33 cellular contexts compared by ENCODE assay signal in the genomic region with DNA sequence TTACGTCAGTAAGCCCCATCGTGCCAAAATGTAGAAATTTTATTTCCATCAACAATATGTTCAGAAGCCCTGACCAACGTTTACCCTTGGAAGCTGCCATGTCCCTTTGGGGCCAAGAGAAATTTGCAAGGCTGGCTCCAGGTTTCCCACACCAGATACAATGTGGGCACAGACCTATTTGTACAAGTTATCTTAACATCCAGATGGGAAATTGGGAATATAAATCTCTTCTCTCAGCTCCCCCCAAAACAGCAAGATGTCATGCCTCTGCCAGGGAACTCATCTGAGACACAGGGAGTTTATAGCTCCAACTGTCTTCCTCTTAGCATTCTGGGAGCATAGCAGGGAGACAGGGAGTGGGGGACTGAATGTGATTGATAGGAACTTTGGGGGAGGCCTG. TPM values are rescaled to one million over a fixed set of nuclear protein-coding genes. Genes with fewer than 3 reads are reported as not detected.
"Had no signal": no experiment of that assay in that cellular context is flagged by ENCODE, and none has a peak within 500 bp of the region (broad histone marks: within the 10 kb centered on the region; RNA-seq: fewer than 3 reads in every experiment).

No MANE protein-coding gene starts in this region.

- H3K36me3 Mint-ChIP-seq: activated naive CD8-positive, alpha-beta T cell treated with anti-CD3 and anti-CD28 coated beads, Interleukin-2, amount 10 ng/mL, durations not matched to agents 7 days and 5 days had no signal

- H3K27ac Mint-ChIP-seq: activated CD4-positive, alpha-beta T cell treated with anti-CD3 and anti-CD28 coated beads for 36 hours; activated CD4-positive, alpha-beta T cell treated with anti-CD3 and anti-CD28 coated beads, Interleukin-2, amount 10 ng/mL, durations not matched to agents 7 days and 5 days; activated CD8-positive, alpha-beta T cell treated with anti-CD3 and anti-CD28 coated beads, Interleukin-2, amount 10 ng/mL, durations not matched to agents 7 days and 5 days; activated naive CD4-positive, alpha-beta T cell treated with anti-CD3 and anti-CD28 coated beads, Interleukin-2, amount 50 U/mL, for 24 hours; activated naive CD8-positive, alpha-beta T cell treated with anti-CD3 and anti-CD28 coated beads, Interleukin-2, amount 10 ng/mL, durations not matched to agents 7 days and 5 days; activated T-cell treated with anti-CD3 and anti-CD28 coated beads, Interleukin-2, amount 50 U/mL, for 24 hours; activated T-helper 2 cell treated with anti-CD3 and anti-CD28 coated beads, Interferon-gamma antibody, Interleukin-2, Interleukin-4, amounts not matched to agents 10 μg/mL and 5 μg/mL and 100 μg/mL, durations not matched to agents 14 hours and 24 hours and 36 hours; T-helper 1 cell treated with Interleukin-12 subunit alpha and Interleukin-12 subunit beta and Interleukin-4 antibody, amounts not matched to agents 30 μg/mL and 1 μg/mL, for 36 hours; T-helper 2 cell treated with Interferon-gamma antibody and Interleukin-4, amounts not matched to agents 5 μg/mL and 100 μg/mL, for 36 hours had no signal

- H3K4me3 ChIP-seq: ascending aorta, cardiac muscle cell, MG63, Peyer's patch, SJSA1 had no signal

- H3K27me3 ChIP-seq: ascending aorta, cardiac muscle cell, MG63, Peyer's patch, SJSA1 had no signal

- H3K9me3 ChIP-seq: ascending aorta, MG63, Peyer's patch, SJSA1, SK-N-SH had no signal

- H3K27ac ChIP-seq: ascending aorta, cardiac muscle cell, Peyer's patch, SJSA1 had no signal

- ATAC-seq: activated CD4-positive, alpha-beta T cell treated with anti-CD3 and anti-CD28 coated beads for 36 hours; activated CD4-positive, CD25-positive, alpha-beta regulatory T cell treated with anti-CD3 and anti-CD28 coated beads, Interleukin-2, amount 50 U/mL, for 24 hours; activated CD8-positive, alpha-beta T cell treated with anti-CD3 and anti-CD28 coated beads, Interleukin-2, amount 10 ng/mL, durations not matched to agents 7 days and 5 days; PC-3 had no signal

- H3K4me1 ChIP-seq: ascending aorta, Peyer's patch, SJSA1 had no signal

- H3K4me3 Mint-ChIP-seq: activated CD4-positive, alpha-beta T cell treated with anti-CD3 and anti-CD28 coated beads for 36 hours; activated CD4-positive, alpha-beta T cell treated with anti-CD3 and anti-CD28 coated beads, Interleukin-2, amount 10 ng/mL, durations not matched to agents 7 days and 5 days; activated CD8-positive, alpha-beta T cell treated with anti-CD3 and anti-CD28 coated beads, Interleukin-2, amount 10 ng/mL, durations not matched to agents 7 days and 5 days; activated naive CD4-positive, alpha-beta T cell treated with anti-CD3 and anti-CD28 coated beads, Interleukin-2, amount 50 U/mL, for 24 hours; activated naive CD8-positive, alpha-beta T cell treated with anti-CD3 and anti-CD28 coated beads, Interleukin-2, amount 10 ng/mL, durations not matched to agents 7 days and 5 days; activated T-cell treated with anti-CD3 and anti-CD28 coated beads, Interleukin-2, amount 50 U/mL, for 24 hours; T-helper 1 cell treated with Interleukin-12 subunit alpha and Interleukin-12 subunit beta and Interleukin-4 antibody, amounts not matched to agents 30 μg/mL and 1 μg/mL, for 36 hours; T-helper 2 cell treated with Interferon-gamma antibody and Interleukin-4, amounts not matched to agents 5 μg/mL and 100 μg/mL, for 36 hours had no signal

- H3K4me1 Mint-ChIP-seq: activated CD4-positive, alpha-beta T cell treated with anti-CD3 and anti-CD28 coated beads for 36 hours; activated CD4-positive, alpha-beta T cell treated with anti-CD3 and anti-CD28 coated beads, Interleukin-2, amount 10 ng/mL, durations not matched to agents 7 days and 5 days; activated naive CD4-positive, alpha-beta T cell treated with anti-CD3 and anti-CD28 coated beads, Interleukin-2, amount 50 U/mL, for 24 hours; activated naive CD8-positive, alpha-beta T cell treated with anti-CD3 and anti-CD28 coated beads, Interleukin-2, amount 10 ng/mL, durations not matched to agents 7 days and 5 days had no signal

- DNase-seq: activated CD4-positive, alpha-beta T cell treated with anti-CD3 and anti-CD28 coated beads for 36 hours; activated CD4-positive, alpha-beta T cell treated with anti-CD3 and anti-CD28 coated beads, Interleukin-2, amount 10 ng/mL, durations not matched to agents 7 days and 5 days; activated CD4-positive, alpha-beta T cell treated with anti-CD3 and anti-CD28 coated beads, Interleukin-2, amount 50 U/mL, for 48 hours; activated CD8-positive, alpha-beta T cell treated with anti-CD3 and anti-CD28 coated beads, Interleukin-2, amount 10 ng/mL, durations not matched to agents 7 days and 5 days; activated gamma-delta T cell; activated naive CD4-positive, alpha-beta T cell treated with Interleukin-2 at 50 U/mL for 16 hours; activated naive CD8-positive, alpha-beta T cell treated with anti-CD3 and anti-CD28 coated beads, Interleukin-2, amount 10 ng/mL, durations not matched to agents 7 days and 5 days; activated T-cell treated with anti-CD3 and anti-CD28 coated beads, Interleukin-2, amount 50 U/mL, for 24 hours; amygdala; Kasumi-1; MG63; NCI-H1092; NCI-H1436 treated with DMSO at 0.1 percent for 48 hours; NCI-H1694 treated with DMSO at 0.1 percent for 48 hours; NCI-H2029; NCI-H345; NCI-H524 treated with DMSO at 0.1 percent for 48 hours; NCI-H748 treated with DMSO at 0.1 percent for 48 hours; NK-92 treated with Interleukin-12 subunit alpha and Interleukin-12 subunit beta, amount 100 ng/mL, for 24 hours; PC-3; Peyer's patch; RPMI8226; SHP77 treated with DMSO at 0.1 percent for 48 hours; SK-N-SH had no signal

- H3K36me3 ChIP-seq: ascending aorta, cardiac muscle cell, MG63, Peyer's patch, SJSA1 had no signal

- H3K9me3 Mint-ChIP-seq: activated CD4-positive, alpha-beta T cell treated with anti-CD3 and anti-CD28 coated beads, Interleukin-2, amount 10 ng/mL, durations not matched to agents 7 days and 5 days; activated naive CD4-positive, alpha-beta T cell treated with anti-CD3 and anti-CD28 coated beads, Interleukin-2, amount 50 U/mL, for 24 hours; activated naive CD8-positive, alpha-beta T cell treated with anti-CD3 and anti-CD28 coated beads, Interleukin-2, amount 10 ng/mL, durations not matched to agents 7 days and 5 days; activated T-cell treated with anti-CD3 and anti-CD28 coated beads, Interleukin-2, amount 50 U/mL, for 24 hours; activated T-helper 2 cell treated with anti-CD3 and anti-CD28 coated beads, Interferon-gamma antibody, Interleukin-2, Interleukin-4, amounts not matched to agents 10 μg/mL and 5 μg/mL and 100 μg/mL, durations not matched to agents 14 hours and 24 hours and 36 hours; T-helper 1 cell treated with Interleukin-12 subunit alpha and Interleukin-12 subunit beta and Interleukin-4 antibody, amounts not matched to agents 30 μg/mL and 1 μg/mL, for 36 hours; T-helper 2 cell treated with Interferon-gamma antibody and Interleukin-4, amounts not matched to agents 5 μg/mL and 100 μg/mL, for 36 hours had no signal

- H3K27me3 Mint-ChIP-seq: activated CD4-positive, alpha-beta T cell treated with anti-CD3 and anti-CD28 coated beads for 36 hours; activated CD4-positive, alpha-beta T cell treated with anti-CD3 and anti-CD28 coated beads, Interleukin-2, amount 10 ng/mL, durations not matched to agents 7 days and 5 days; activated naive CD8-positive, alpha-beta T cell treated with anti-CD3 and anti-CD28 coated beads, Interleukin-2, amount 10 ng/mL, durations not matched to agents 7 days and 5 days had no signal

RNA-seq across cellular contexts. Expression of a gene that starts 9.3 kb away (rescaled TPM):
- total RNA-seq: activated CD4-positive, alpha-beta T cell treated with anti-CD3 and anti-CD28 coated beads for 36 hours; activated CD4-positive, alpha-beta T cell treated with anti-CD3 and anti-CD28 coated beads, Interleukin-2, amount 10 ng/mL, durations not matched to agents 7 days and 5 days; activated CD8-positive, alpha-beta T cell treated with anti-CD3 and anti-CD28 coated beads, Interleukin-2, amount 10 ng/mL, durations not matched to agents 7 days and 5 days; activated naive CD8-positive, alpha-beta T cell treated with anti-CD3 and anti-CD28 coated beads, Interleukin-2, amount 10 ng/mL, durations not matched to agents 7 days and 5 days; activated T-helper 2 cell treated with anti-CD3 and anti-CD28 coated beads, Interferon-gamma antibody, Interleukin-2, Interleukin-4, amounts not matched to agents 10 μg/mL and 5 μg/mL and 100 μg/mL, durations not matched to agents 14 hours and 24 hours and 36 hours; ascending aorta; cardiac muscle cell; NCI-H460; PC-3; Peyer's patch; SJSA1 had no signal

RNA-seq across cellular contexts. Expression of a gene that starts 11.7 kb away (rescaled TPM):
- total RNA-seq: activated CD4-positive, alpha-beta T cell treated with anti-CD3 and anti-CD28 coated beads, Interleukin-2, amount 10 ng/mL, durations not matched to agents 7 days and 5 days; activated CD8-positive, alpha-beta T cell treated with anti-CD3 and anti-CD28 coated beads, Interleukin-2, amount 10 ng/mL, durations not matched to agents 7 days and 5 days; activated naive CD8-positive, alpha-beta T cell treated with anti-CD3 and anti-CD28 coated beads, Interleukin-2, amount 10 ng/mL, durations not matched to agents 7 days and 5 days; activated T-helper 2 cell treated with anti-CD3 and anti-CD28 coated beads, Interferon-gamma antibody, Interleukin-2, Interleukin-4, amounts not matched to agents 10 μg/mL and 5 μg/mL and 100 μg/mL, durations not matched to agents 14 hours and 24 hours and 36 hours; ascending aorta; NCI-H460; PC-3; Peyer's patch; SJSA1 had no signal
